1 cellular context compared by ENCODE assay signal in the genomic region with DNA sequence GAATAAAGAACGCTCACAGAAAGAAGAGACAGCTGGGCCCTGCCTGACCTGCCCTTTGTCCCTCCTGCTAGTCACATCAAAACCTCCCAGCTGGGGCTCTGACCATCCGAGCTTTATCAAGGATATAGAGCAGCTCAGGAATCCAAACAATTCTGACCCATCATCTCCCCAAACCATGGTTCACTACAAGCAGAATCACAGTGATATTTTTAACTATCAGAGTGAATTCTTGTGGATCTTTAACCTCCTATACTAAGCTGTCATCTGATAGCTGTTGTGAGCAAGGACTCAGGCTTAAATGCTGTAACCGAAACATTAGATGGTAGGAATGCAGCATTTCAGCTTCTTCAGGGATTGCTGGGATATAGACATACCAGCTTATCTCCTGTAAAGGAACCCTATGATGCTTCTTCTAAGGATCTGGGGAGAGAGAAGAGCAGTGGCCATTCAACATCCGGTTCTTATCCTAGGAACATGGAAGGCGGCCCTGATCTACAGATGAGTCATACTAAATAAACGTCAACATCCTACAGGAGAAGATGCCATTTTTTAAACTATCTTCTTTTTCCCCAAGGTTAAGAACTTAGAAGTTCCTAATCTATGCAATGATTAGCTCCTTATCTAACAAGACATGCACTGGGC.
TF ChIP-seq lines count a peak whose summit lies in the region.

No MANE protein-coding gene starts in this region.

TF ChIP-seq in endothelial cell of umbilical vein, 7 proteins besides CTCF, POLR2A, EP300 and RAD21:
- no peak for TF ChIP-seq EZH2 (IDR thresholded peaks at IDR 0.05; ENCODE audit: borderline replicate concordance, low read depth, low read length, severe bottlenecking)
- TF ChIP-seq POLR2AphosphoS5 (IDR thresholded peaks at IDR 0.05; ENCODE audit: insufficient read depth, low read depth, low read length) = no peak
- TF ChIP-seq FOS (IDR thresholded peaks at IDR 0.05; ENCODE audit: borderline replicate concordance, insufficient read depth, low read length) = peak; percentile 79
- peak; percentile 55 for TF ChIP-seq JUN (IDR thresholded peaks at IDR 0.05; ENCODE audit: borderline replicate concordance, insufficient read depth, insufficient read length, low read depth)
- TF ChIP-seq GATA2 (IDR thresholded peaks at IDR 0.05; ENCODE audit: insufficient read depth, insufficient read length, low read depth, low read length) = peak; percentile 17
- no peak for TF ChIP-seq MYC (IDR thresholded peaks at IDR 0.05; ENCODE audit: low read depth, low read length)
